Comparison of ENCODE assay signal across 19 cellular contexts in the genomic region with DNA sequence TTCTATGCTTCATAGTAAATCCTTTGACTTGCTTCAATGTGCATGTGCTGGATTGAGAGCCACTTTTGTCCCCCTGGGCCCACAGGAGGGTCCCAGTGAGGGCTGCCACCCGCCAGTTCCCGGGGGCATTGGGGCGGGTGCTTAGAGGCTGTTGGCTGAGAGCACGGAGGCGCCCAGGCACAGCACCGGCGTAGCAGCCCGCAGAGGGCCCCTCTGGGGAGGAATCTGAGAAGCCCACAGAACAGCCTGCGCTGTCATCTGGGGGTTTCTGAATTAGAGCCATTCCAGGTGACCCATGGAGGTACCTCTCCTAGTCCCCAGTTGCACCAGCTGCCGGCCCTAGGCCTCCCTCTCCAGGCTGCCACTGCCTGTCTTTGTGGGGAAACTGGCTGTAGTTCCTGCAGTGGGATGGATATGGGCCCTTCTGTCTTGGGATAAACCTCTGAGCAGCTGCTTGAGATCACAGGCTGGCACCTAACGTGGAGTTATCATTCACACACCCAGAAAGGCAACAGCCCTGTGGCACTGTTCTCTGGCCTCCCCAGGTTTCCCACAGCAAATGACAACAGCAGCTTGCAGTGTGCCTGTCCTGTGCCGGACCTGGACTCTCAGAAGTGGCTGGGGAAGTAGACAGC. TPM values are rescaled to one million over a fixed set of nuclear protein-coding genes. Genes with fewer than 3 reads are reported as not detected.
A peak's percentile ranks its signal among the peaks of the same experiment; 100 is the strongest.
DNase-seq lines count a peak whose midpoint lies in the region; ATAC-seq and TF ChIP-seq lines count a peak whose summit lies in the region.
"Had no signal": no experiment of that assay in that cellular context is flagged by ENCODE, and none has a peak within 500 bp of the region (broad histone marks: within the 10 kb centered on the region; RNA-seq: fewer than 3 reads in every experiment).

No MANE protein-coding gene starts in this region.

- H3K27me3 ChIP-seq in BLaER1 = no peaks in the 10 kb centered on the region

- intact Hi-C loops in posterior vena cava (cut with DNase I) = no loop called here

- no peaks in the 10 kb centered on the region for H3K27me3 Mint-ChIP-seq in chondrocyte (ENCODE audit: low read depth)

- ATAC-seq in GM18861 (IDR thresholded peaks at IDR 0.05; ENCODE audit: unreplicated experiment) (no peak), omental fat pad (ENCODE audit: low FRiP score) (no peak)

- no peaks in the 10 kb centered on the region for H3K9me3 ChIP-seq in BLaER1
- H3K9me3 ChIP-seq: HAP-1 had no signal

- no peak overlapping the region for H3K4me3 Mint-ChIP-seq in chondrocyte (ENCODE audit: unreplicated experiment)
- H3K4me3 Mint-ChIP-seq: CD14-positive monocyte had no signal

- no peak overlapping the region for H3K27ac ChIP-seq in BLaER1
- H3K27ac ChIP-seq: HL-60, SK-N-MC had no signal

- H3K4me1 Mint-ChIP-seq in chondrocyte (ENCODE audit: low read depth) = no peaks in the 10 kb centered on the region

- H3K9ac ChIP-seq in BLaER1 = no peak overlapping the region

- no peak overlapping the region for H3K27ac Mint-ChIP-seq in chondrocyte (ENCODE audit: unreplicated experiment)
- H3K27ac Mint-ChIP-seq: CD14-positive monocyte had no signal

- H3K36me3 Mint-ChIP-seq in chondrocyte (ENCODE audit: low read depth) = no peaks in the 10 kb centered on the region
- H3K36me3 Mint-ChIP-seq: CD14-positive monocyte had no signal

- no peaks in the 10 kb centered on the region for H3K9me3 Mint-ChIP-seq in chondrocyte (ENCODE audit: low read depth)

- H4K20me1 ChIP-seq in BLaER1 = 0 out of 2 replicates have a peak, but pooled peaks cover 6% of the 10 kb centered on the region

- H3K36me3 ChIP-seq in BLaER1 = no peaks in the 10 kb centered on the region
- H3K36me3 ChIP-seq: HAP-1 had no signal

- TF ChIP-seq CTCF in chondrocyte (IDR thresholded peaks at IDR 0.05) (no peak), omental fat pad (IDR thresholded peaks at IDR 0.05) (no peak)

- DNase-seq in NCI-H1436 (lab: John Stamatoyannopoulos, UW) (peak; percentile 39), chondrocyte (ENCODE audit: low spot score) (peak; percentile 59), posterior vena cava (ENCODE audit: low spot score) (peak; percentile 42), omental fat pad (ENCODE audit: low spot score) (no peak), NCI-H2196 (lab: John Stamatoyannopoulos, UW; ENCODE audit: unreplicated experiment) (no peak)
- DNase-seq: GDM1, IMR-90, NCI-H1048, NCI-H1694, NCI-H446, OCI-M1, Right ventricle myocardium superior had no signal

- H3K4me2 ChIP-seq in BLaER1 = peak overlapping the region; percentile 81

- H3K4me1 ChIP-seq in BLaER1 = peaks cover 34% of the 10 kb centered on the region
- H3K4me1 ChIP-seq: HAP-1 had no signal

- H3K4me3 ChIP-seq in BLaER1 = no peak overlapping the region
- H3K4me3 ChIP-seq: HAP-1, SK-N-MC had no signal

RNA-seq across cellular contexts. Expression of a gene that starts 39.5 kb away (rescaled TPM):
- total RNA-seq in chondrocyte = 0.82 to 1.9 TPM (median 1.8 TPM) in 3 replicates
- 1 to 10 TPM; 4.3 to 6.4 TPM for total RNA-seq in posterior vena cava
- 1 to 10 TPM; 3.3 to 8.6 (median 4.4) TPM for total RNA-seq in omental fat pad

RNA-seq across cellular contexts. Expression of a gene that starts 54.0 kb away (rescaled TPM):
- total RNA-seq in chondrocyte (not detected in 3 replicates), posterior vena cava (under 1 TPM in 1 of 2 donors, not detected in 1; 0.43 TPM), omental fat pad (under 1 TPM in 1 of 4 donors, not detected in 3; 0.96 TPM)
- total RNA-seq: IMR-90, MCF 10A, Right ventricle myocardium superior had no signal

Comparison
In these comparisons a context has a peak if more than half of its experiments do, and no peak if none do; other contexts are left out.
1. DNase-seq: peak in NCI-H1436 (single experiment), chondrocyte (single experiment) and posterior vena cava (single experiment); none in omental fat pad (single experiment) and NCI-H2196 (single experiment).